In genomic region chr11:45535033-45535432, GRCh38 we compare ENCODE assay signal across 28 cellular contexts.
"Had no signal": no experiment of that assay in that cellular context is flagged by ENCODE, and none has a peak within 500 bp of the region (broad histone marks: within the 10 kb centered on the region; RNA-seq: fewer than 3 reads in every experiment).

No MANE protein-coding gene starts in this region.

- DNase-seq: colonic mucosa; cortex of kidney; effector CD8-positive, alpha-beta T cell; effector memory CD8-positive, alpha-beta T cell; endodermal cell; erythroblast; esophagus squamous epithelium; foreskin fibroblast; foreskin melanocyte; gastrocnemius medialis; glutamatergic neuron; head of caudate nucleus; heart right ventricle; hippocampal formation; left cardiac atrium; left lung; left ventricle myocardium superior; lower lobe of right lung; mesenchymal stem cell; mucosa of descending colon; naive B cell had no signal

- H3K9me3 Mint-ChIP-seq: dendritic cell treated with granulocyte-macrophage colony-stimulating factor and Interleukin-4, amounts not matched to agents 40 ng/mL and 50 ng/mL, for 4 days; effector memory CD8-positive, alpha-beta T cell; endodermal cell; mesothelial cell of epicardium; naive B cell had no signal

- H3K27ac Mint-ChIP-seq: dendritic cell treated with granulocyte-macrophage colony-stimulating factor and Interleukin-4, amounts not matched to agents 40 ng/mL and 50 ng/mL, for 4 days; effector memory CD8-positive, alpha-beta T cell; endodermal cell; mesothelial cell of epicardium had no signal

- H3K9me3 ChIP-seq: colonic mucosa, esophagus squamous epithelium, gastrocnemius medialis, heart right ventricle, left lung, lower lobe of right lung, mucosa of descending colon had no signal

- H3K36me3 ChIP-seq: colonic mucosa, esophagus squamous epithelium, gastrocnemius medialis, heart right ventricle, left lung, lower lobe of right lung had no signal

- H3K27ac ChIP-seq: colonic mucosa, epithelial cell of prostate, esophagus squamous epithelium, gastrocnemius medialis, heart right ventricle, left lung, lower lobe of right lung had no signal

- H3K27me3 ChIP-seq: colonic mucosa, gastrocnemius medialis had no signal

- H3K4me1 ChIP-seq: colonic mucosa, heart right ventricle, left lung, lower lobe of right lung had no signal

- H3K4me3 Mint-ChIP-seq: dendritic cell treated with granulocyte-macrophage colony-stimulating factor and Interleukin-4, amounts not matched to agents 40 ng/mL and 50 ng/mL, for 4 days; effector memory CD8-positive, alpha-beta T cell; endodermal cell; mesothelial cell of epicardium had no signal

- FAIRE-seq: endometrium, islet of Langerhans, keratinocyte had no signal

- H3K4me1 Mint-ChIP-seq: endodermal cell, mesothelial cell of epicardium, naive B cell had no signal

- H3K4me3 ChIP-seq: colonic mucosa, esophagus squamous epithelium, gastrocnemius medialis, heart right ventricle, left lung, lower lobe of right lung, mucosa of descending colon had no signal

- ATAC-seq: effector memory CD8-positive, alpha-beta T cell; esophagus mucosa; gastrocnemius medialis; heart right ventricle; left cardiac atrium; left lung; left ventricle myocardium superior; lower lobe of right lung; mucosa of descending colon had no signal

- H3K36me3 Mint-ChIP-seq: mesothelial cell of epicardium, naive B cell had no signal
